Comparison of ENCODE assay signal across 1 cellular context in the genomic region with DNA sequence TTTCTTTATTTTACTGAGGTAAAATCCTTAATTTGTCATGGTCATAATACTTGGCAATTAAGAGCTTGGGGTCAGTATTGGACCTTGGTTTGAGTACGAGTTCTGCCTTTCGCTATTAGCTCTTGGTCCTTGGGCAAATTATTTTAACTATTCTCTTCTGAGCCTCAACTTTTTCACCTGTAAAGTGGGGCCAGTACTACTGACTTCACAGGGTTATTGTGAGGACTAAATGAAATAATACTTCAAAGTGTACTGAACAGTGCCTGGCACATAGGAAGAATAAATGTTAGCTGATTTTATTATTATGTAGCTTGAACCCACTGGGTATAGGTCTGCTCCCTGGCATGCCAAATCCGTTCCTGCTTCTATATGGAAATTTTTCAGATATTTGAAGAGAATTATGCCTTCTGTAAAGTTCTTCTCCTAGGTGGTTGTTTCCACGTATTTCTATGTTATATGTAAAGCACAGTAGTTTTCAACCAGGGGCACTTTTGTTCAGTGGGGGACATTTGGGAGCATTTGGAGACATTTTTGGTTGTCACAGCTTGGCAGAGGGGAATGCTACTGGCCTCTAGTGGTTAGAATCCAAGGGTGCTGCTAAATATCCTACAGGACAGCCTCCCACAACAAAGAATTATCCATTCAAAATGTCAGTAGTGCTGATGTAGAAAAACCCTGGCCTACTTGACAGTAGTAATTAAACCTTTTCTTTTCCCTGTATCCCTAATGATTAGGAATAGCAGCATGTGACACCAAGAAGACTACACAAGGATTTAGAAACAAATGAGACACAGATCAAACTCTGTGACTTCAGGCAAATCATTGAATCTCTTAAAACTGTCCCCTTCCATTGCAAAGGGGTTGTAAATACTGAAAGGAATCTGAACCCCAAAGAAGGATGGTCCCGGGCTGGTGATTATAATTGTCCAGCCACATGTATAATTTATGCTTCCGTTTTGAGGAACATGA.
TF ChIP-seq lines count a peak whose summit lies in the region.

No MANE protein-coding gene starts in this region.

TF ChIP-seq in GM23338, 12 proteins besides CTCF, POLR2A, EP300 and RAD21 (continued from another document):
- TF ChIP-seq, protein P1, sequence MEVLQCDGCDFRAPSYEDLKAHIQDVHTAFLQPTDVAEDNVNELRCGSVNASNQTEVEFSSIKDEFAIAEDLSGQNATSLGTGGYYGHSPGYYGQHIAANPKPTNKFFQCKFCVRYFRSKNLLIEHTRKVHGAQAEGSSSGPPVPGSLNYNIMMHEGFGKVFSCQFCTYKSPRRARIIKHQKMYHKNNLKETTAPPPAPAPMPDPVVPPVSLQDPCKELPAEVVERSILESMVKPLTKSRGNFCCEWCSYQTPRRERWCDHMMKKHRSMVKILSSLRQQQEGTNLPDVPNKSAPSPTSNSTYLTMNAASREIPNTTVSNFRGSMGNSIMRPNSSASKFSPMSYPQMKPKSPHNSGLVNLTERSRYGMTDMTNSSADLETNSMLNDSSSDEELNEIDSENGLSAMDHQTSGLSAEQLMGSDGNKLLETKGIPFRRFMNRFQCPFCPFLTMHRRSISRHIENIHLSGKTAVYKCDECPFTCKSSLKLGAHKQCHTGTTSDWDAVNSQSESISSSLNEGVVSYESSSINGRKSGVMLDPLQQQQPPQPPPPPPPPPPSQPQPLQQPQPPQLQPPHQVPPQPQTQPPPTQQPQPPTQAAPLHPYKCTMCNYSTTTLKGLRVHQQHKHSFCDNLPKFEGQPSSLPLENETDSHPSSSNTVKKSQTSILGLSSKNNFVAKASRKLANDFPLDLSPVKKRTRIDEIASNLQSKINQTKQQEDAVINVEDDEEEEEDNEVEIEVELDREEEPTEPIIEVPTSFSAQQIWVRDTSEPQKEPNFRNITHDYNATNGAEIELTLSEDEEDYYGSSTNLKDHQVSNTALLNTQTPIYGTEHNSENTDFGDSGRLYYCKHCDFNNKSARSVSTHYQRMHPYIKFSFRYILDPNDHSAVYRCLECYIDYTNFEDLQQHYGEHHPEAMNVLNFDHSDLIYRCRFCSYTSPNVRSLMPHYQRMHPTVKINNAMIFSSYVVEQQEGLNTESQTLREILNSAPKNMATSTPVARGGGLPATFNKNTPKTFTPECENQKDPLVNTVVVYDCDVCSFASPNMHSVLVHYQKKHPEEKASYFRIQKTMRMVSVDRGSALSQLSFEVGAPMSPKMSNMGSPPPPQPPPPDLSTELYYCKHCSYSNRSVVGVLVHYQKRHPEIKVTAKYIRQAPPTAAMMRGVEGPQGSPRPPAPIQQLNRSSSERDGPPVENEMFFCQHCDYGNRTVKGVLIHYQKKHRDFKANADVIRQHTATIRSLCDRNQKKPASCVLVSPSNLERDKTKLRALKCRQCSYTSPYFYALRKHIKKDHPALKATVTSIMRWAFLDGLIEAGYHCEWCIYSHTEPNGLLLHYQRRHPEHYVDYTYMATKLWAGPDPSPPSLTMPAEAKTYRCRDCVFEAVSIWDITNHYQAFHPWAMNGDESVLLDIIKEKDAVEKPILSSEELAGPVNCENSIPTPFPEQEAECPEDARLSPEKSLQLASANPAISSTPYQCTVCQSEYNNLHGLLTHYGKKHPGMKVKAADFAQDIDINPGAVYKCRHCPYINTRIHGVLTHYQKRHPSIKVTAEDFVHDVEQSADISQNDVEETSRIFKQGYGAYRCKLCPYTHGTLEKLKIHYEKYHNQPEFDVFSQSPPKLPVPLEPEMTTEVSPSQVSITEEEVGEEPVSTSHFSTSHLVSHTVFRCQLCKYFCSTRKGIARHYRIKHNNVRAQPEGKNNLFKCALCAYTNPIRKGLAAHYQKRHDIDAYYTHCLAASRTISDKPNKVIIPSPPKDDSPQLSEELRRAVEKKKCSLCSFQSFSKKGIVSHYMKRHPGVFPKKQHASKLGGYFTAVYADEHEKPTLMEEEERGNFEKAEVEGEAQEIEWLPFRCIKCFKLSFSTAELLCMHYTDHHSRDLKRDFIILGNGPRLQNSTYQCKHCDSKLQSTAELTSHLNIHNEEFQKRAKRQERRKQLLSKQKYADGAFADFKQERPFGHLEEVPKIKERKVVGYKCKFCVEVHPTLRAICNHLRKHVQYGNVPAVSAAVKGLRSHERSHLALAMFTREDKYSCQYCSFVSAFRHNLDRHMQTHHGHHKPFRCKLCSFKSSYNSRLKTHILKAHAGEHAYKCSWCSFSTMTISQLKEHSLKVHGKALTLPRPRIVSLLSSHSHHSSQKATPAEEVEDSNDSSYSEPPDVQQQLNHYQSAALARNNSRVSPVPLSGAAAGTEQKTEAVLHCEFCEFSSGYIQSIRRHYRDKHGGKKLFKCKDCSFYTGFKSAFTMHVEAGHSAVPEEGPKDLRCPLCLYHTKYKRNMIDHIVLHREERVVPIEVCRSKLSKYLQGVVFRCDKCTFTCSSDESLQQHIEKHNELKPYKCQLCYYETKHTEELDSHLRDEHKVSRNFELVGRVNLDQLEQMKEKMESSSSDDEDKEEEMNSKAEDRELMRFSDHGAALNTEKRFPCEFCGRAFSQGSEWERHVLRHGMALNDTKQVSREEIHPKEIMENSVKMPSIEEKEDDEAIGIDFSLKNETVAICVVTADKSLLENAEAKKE (CRISPR knock-in tag; IDR thresholded peaks at IDR 0.05), result no peak
- TF ChIP-seq NANOG (IDR thresholded peaks at IDR 0.05; ENCODE audit: borderline replicate concordance), result no peak
- TF ChIP-seq JUNB (IDR thresholded peaks at IDR 0.05; ENCODE audit: unreplicated experiment), result no peak
- no peak for TF ChIP-seq STAT1 (IDR thresholded peaks at IDR 0.05; ENCODE audit: unreplicated experiment)
- TF ChIP-seq ZNF331 (CRISPR knock-in tag; IDR thresholded peaks at IDR 0.05; ENCODE audit: low read depth), result no peak
- TF ChIP-seq CREB1 (CRISPR knock-in tag; IDR thresholded peaks at IDR 0.05; ENCODE audit: low read depth), result no peak
- TF ChIP-seq, protein P2, sequence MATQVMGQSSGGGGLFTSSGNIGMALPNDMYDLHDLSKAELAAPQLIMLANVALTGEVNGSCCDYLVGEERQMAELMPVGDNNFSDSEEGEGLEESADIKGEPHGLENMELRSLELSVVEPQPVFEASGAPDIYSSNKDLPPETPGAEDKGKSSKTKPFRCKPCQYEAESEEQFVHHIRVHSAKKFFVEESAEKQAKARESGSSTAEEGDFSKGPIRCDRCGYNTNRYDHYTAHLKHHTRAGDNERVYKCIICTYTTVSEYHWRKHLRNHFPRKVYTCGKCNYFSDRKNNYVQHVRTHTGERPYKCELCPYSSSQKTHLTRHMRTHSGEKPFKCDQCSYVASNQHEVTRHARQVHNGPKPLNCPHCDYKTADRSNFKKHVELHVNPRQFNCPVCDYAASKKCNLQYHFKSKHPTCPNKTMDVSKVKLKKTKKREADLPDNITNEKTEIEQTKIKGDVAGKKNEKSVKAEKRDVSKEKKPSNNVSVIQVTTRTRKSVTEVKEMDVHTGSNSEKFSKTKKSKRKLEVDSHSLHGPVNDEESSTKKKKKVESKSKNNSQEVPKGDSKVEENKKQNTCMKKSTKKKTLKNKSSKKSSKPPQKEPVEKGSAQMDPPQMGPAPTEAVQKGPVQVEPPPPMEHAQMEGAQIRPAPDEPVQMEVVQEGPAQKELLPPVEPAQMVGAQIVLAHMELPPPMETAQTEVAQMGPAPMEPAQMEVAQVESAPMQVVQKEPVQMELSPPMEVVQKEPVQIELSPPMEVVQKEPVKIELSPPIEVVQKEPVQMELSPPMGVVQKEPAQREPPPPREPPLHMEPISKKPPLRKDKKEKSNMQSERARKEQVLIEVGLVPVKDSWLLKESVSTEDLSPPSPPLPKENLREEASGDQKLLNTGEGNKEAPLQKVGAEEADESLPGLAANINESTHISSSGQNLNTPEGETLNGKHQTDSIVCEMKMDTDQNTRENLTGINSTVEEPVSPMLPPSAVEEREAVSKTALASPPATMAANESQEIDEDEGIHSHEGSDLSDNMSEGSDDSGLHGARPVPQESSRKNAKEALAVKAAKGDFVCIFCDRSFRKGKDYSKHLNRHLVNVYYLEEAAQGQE (IDR thresholded peaks at IDR 0.05; ENCODE audit: unreplicated experiment), result no peak
- TF ChIP-seq POLR2AphosphoS5 (IDR thresholded peaks at IDR 0.05; ENCODE audit: low read depth), result no peak
